Comparison of ENCODE assay signal across 23 cellular contexts in the genomic region with DNA sequence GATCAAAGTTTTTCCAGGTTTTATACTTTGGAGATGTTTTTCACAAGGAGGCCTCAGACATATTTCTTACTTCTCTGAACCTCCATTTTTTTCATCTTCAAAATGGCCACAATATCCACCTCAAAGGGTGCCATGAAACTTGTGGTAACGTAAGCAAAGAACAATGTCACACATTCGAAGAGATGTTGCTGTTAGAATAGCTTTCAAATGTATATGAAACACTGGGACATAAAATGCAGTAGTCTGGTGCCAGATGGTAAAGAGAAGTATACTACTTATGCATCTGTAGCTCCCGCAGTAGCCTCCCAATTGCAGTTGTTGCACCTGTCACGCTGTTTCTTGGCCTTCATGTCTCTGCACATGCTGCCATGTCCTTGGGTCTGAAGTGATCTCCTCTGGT. TPM values are rescaled to one million over a fixed set of nuclear protein-coding genes. Genes with fewer than 3 reads are reported as not detected.
DNase-seq lines count a peak whose midpoint lies in the region; ATAC-seq, FAIRE-seq and TF ChIP-seq lines count a peak whose summit lies in the region.
"Had no signal": no experiment of that assay in that cellular context is flagged by ENCODE, and none has a peak within 500 bp of the region (broad histone marks: within the 10 kb centered on the region; RNA-seq: fewer than 3 reads in every experiment).

No MANE protein-coding gene starts in this region.

- no peak for TF ChIP-seq RAD21 in K562 (CRISPR knock-in tag; conservative IDR thresholded peaks at IDR 0.05 in 1 of 2, IDR thresholded peaks at IDR 0.05 in 1 of 2)

- no peak overlapping the region; a peak in 1 of 4 replicates for H3K9ac ChIP-seq in K562 (ENCODE audit: insufficient read depth in 1 of 2, low read depth in 2 of 2, low read length in 2 of 2)

- 77% methylated on average over 4 of the region's 4 CpGs for WGBS in K562 (ENCODE audit: insufficient coverage, low coverage, missing lambda C conversion rate)

- H3K36me3 Mint-ChIP-seq in activated naive CD4-positive, alpha-beta T cell treated with anti-CD3 and anti-CD28 coated beads, Interleukin-2, amount 50 U/mL, for 24 hours, result peaks cover 2% of the 10 kb centered on the region

- no peak overlapping the region; the same call in 1 of the 2 replicates for H3K4me2 ChIP-seq in K562 (ENCODE audit: insufficient read depth, low read length)

- H2AFZ ChIP-seq in K562 (ENCODE audit: low read depth, low read length), result peak overlapping the region; percentile 74

- 0 out of 2 replicates have a peak, but pooled peaks cover 7% of the 10 kb centered on the region for H4K20me1 ChIP-seq in K562 (replicated peaks; ENCODE audit: control insufficient read depth, insufficient read depth, low read length)

- no peak for DNase-seq in activated naive CD4-positive, alpha-beta T cell treated with Interleukin-2 at 50 U/mL for 16 hours
- DNase-seq in Jurkat, Clone E6-1 (ENCODE audit: low read depth, low spot score), result peak; percentile 88
- DNase-seq in K562 (ENCODE audit: extremely low read depth in 1 of 4, low spot score in 3 of 4) (no peak), NCI-H2227 (lab: John Stamatoyannopoulos, UW; ENCODE audit: unreplicated experiment) (no peak)
- no peak for DNase-seq in stimulated activated CD4-positive, alpha-beta T cell treated with anti-CD3 and anti-CD28 coated beads, Interleukin-4, amount 100 ng/mL, for 24 hours
- DNase-seq: C1 segment of cervical spinal cord, GDM1, Karpas-422, MG63, NCI-H1092, NCI-H1436 treated with DMSO at 0.1 percent for 48 hours, NCI-H2029, NCI-H2171, NCI-H446, SHP77 had no signal

- no peak for TF ChIP-seq EP300 in K562 (IDR thresholded peaks at IDR 0.05; ENCODE audit: low read length)

- no peak for TF ChIP-seq POLR2A in K562 (conservative IDR thresholded peaks at IDR 0.05)

- peaks cover 37 to 60% of the 10 kb centered on the region in 2 experiments for H3K4me1 ChIP-seq in K562 (replicated peaks in 1 of 2; ENCODE audit: control insufficient read depth in 2 of 2, insufficient read depth in 2 of 2, low read length in 2 of 2)

- CTCF ChIA-PET in K562 (lab: Yijun Ruan, JAX; ENCODE audit: low intra/inter-chr PET ratio), result no interaction called here

- no peaks in the 10 kb centered on the region for H3K9me3 Mint-ChIP-seq in activated naive CD4-positive, alpha-beta T cell treated with anti-CD3 and anti-CD28 coated beads, Interleukin-2, amount 50 U/mL, for 24 hours

- H3K79me2 ChIP-seq in K562 (ENCODE audit: control insufficient read depth, insufficient read depth, low read length), result peaks cover 29% of the 10 kb centered on the region

- no peaks in the 10 kb centered on the region for H3K27me3 ChIP-seq in K562 (ENCODE audit: control insufficient read depth in 2 of 2, insufficient read depth in 2 of 2, low read length in 2 of 2)
- H3K27me3 ChIP-seq: MG63 had no signal

- intact Hi-C loops in K562 (cut with micrococcal nuclease), result no loop called here

- in situ Hi-C loops in K562 (cut with MboI), result loop anchor here (5.0 kb wide), 1 partner anchor 99 kb away; no protein-coding TSS in a partner anchor

- peak overlapping the region; percentile 95 for H3K27ac ChIP-seq in K562 (ENCODE audit: extremely low read depth, low read depth, low read length)
- H3K27ac ChIP-seq: HL-60 had no signal

- BruUV-seq in K562 (replicated peaks; lab: Mats Ljungman, UMichigan), result no TSS peak

- no peak overlapping the region for H3K4me3 Mint-ChIP-seq in activated naive CD4-positive, alpha-beta T cell treated with anti-CD3 and anti-CD28 coated beads, Interleukin-2, amount 50 U/mL, for 24 hours

- H3K27ac Mint-ChIP-seq in activated naive CD4-positive, alpha-beta T cell treated with anti-CD3 and anti-CD28 coated beads, Interleukin-2, amount 50 U/mL, for 24 hours, result peak overlapping the region; percentile 71

- H3K27me3 Mint-ChIP-seq in activated naive CD4-positive, alpha-beta T cell treated with anti-CD3 and anti-CD28 coated beads, Interleukin-2, amount 50 U/mL, for 24 hours, result no peaks in the 10 kb centered on the region

- no peaks in the 10 kb centered on the region for H3K36me3 ChIP-seq in K562 (ENCODE audit: control insufficient read depth, insufficient read depth, low read length)

- POLR2A ChIA-PET in K562 (lab: Yijun Ruan, JAX), result no interaction called here

- no peaks in the 10 kb centered on the region for H3K9me3 ChIP-seq in K562 (replicated peaks; ENCODE audit: control insufficient read depth, insufficient read depth, low read depth, low read length)
- H3K9me3 ChIP-seq: MG63 had no signal

- no peak for ATAC-seq in K562
- no peak for ATAC-seq in GM21526 (IDR thresholded peaks at IDR 0.05; ENCODE audit: low FRiP score, unreplicated experiment)
- ATAC-seq: HCT116, SK-N-SH treated with all-trans-retinoic acid at 6 μM for 48 hours had no signal

- H3K9me1 ChIP-seq in K562 (ENCODE audit: control insufficient read depth, insufficient read depth, low read length), result no peaks in the 10 kb centered on the region

- peaks cover 55% of the 10 kb centered on the region for H3K4me1 Mint-ChIP-seq in activated naive CD4-positive, alpha-beta T cell treated with anti-CD3 and anti-CD28 coated beads, Interleukin-2, amount 50 U/mL, for 24 hours

- FAIRE-seq in K562 (lab: Jason Lieb, UNC), result no peak

- no peak overlapping the region for H3K4me3 ChIP-seq in Jurkat, Clone E6-1 (ENCODE audit: low read length)
- no peak overlapping the region for H3K4me3 ChIP-seq in K562
- H3K4me3 ChIP-seq: MG63 had no signal

- TF ChIP-seq CTCF in K562 (IDR thresholded peaks at IDR 0.05 in 2 of 3, conservative IDR thresholded peaks at IDR 0.05 in 1 of 3; ENCODE audit: insufficient read depth in 2 of 3, low read depth in 1 of 3, low read length in 3 of 3), result no peak

TF ChIP-seq in K562, 482 proteins besides CTCF, POLR2A, EP300 and RAD21 (continues in another document):
- TF ChIP-seq DMBX1 (CRISPR knock-in tag; IDR thresholded peaks at IDR 0.05; ENCODE audit: borderline replicate concordance) (no peak), NCOA6 (IDR thresholded peaks at IDR 0.05) (no peak)

RNA-seq across cellular contexts. Expression of a gene that starts 2.6 kb away (rescaled TPM):
- polyA plus RNA-seq in Jurkat, Clone E6-1 (2012; ENCODE audit: insufficient read depth, insufficient read length), result 18.7 TPM
- total RNA-seq in K562 (2011; cell fraction: chromatin; rRNA removed; ENCODE audit: low replicate concordance), result 0.21 and 1.1 TPM in 2 replicates
- total RNA-seq in K562 (2011; cell fraction: nucleolus; rRNA removed), result 0.67 TPM in 1 of 2 replicates, not detected in the other
- total RNA-seq in K562 (2011; cell fraction: nucleoplasm; rRNA removed), result 0.29 and 0.46 TPM in 2 replicates
- total RNA-seq in K562 (2014; rRNA removed) (2.0 and 2.2 TPM in 2 replicates), K562 (2014; rRNA removed; fragmentation: Illumina TruSeq; extraction: Trizol) (4.3 and 4.7 TPM in 2 replicates), K562 (2015; rRNA removed; fragmentation: Illumina TruSeq; extraction: Trizol) (4.0 and 5.3 TPM in 2 replicates), K562 (2021) (1.9 and 2.0 TPM in 2 replicates)
- polyA plus RNA-seq in K562 (2011; rRNA removed) (4.6 and 6.0 TPM in 2 replicates), K562 (2014; fragmentation: Illumina TruSeq; extraction: Trizol) (3.1 and 4.7 TPM in 2 replicates), K562 (2014; fragmentation: Nextera tagmentation; extraction: Ambion mirVana) (1 to 10 TPM; 2.1 TPM), K562 (2014; rRNA removed) (2.2 and 3.3 TPM in 2 replicates)
- polyA plus RNA-seq in K562 (2011; cell fraction: cytosol; rRNA removed), result 0.98 and 1.6 TPM in 2 replicates
- polyA plus RNA-seq in K562 (2011; cell fraction: nucleus; rRNA removed), result 1.3 and 1.7 TPM in 2 replicates
- 3.5 and 5.6 TPM in 2 replicates for polyA plus RNA-seq in K562 (2012)
- 2.2 and 2.7 TPM in 2 replicates for polyA minus RNA-seq in K562 (2011; rRNA and poly(A)+ RNA removed)
- polyA minus RNA-seq in K562 (2011; cell fraction: cytosol; rRNA and poly(A)+ RNA removed), result 0.95 and 1.3 TPM in 2 replicates
- polyA minus RNA-seq in K562 (2011; cell fraction: nucleus; rRNA and poly(A)+ RNA removed), result 0.54 and 0.89 TPM in 2 replicates

RNA-seq across cellular contexts. Expression of a gene that starts 9.4 kb away (rescaled TPM):
- polyA plus RNA-seq in Jurkat, Clone E6-1 (2012; ENCODE audit: insufficient read depth, insufficient read length), result not detected
- not detected in 2 replicates for total RNA-seq in K562 (2011; cell fraction: chromatin; rRNA removed; ENCODE audit: low replicate concordance)
- total RNA-seq in K562 (2011; cell fraction: nucleolus; rRNA removed), result not detected in 2 replicates
- not detected in 2 replicates for total RNA-seq in K562 (2011; cell fraction: nucleoplasm; rRNA removed)
- not detected in 2 replicates for total RNA-seq in K562 (2014; rRNA removed)
- not detected in 2 replicates for total RNA-seq in K562 (2014; rRNA removed; fragmentation: Illumina TruSeq; extraction: Trizol)
- not detected in 2 replicates for total RNA-seq in K562 (2015; rRNA removed; fragmentation: Illumina TruSeq; extraction: Trizol)
- total RNA-seq in K562 (2021), result not detected in 2 replicates
- not detected in 2 replicates for polyA plus RNA-seq in K562 (2011; rRNA removed)
- not detected in 2 replicates for polyA plus RNA-seq in K562 (2011; cell fraction: cytosol; rRNA removed)
- not detected in 2 replicates for polyA plus RNA-seq in K562 (2011; cell fraction: nucleus; rRNA removed)
- polyA plus RNA-seq in K562 (2012), result not detected in 2 replicates
- not detected in 2 replicates for polyA plus RNA-seq in K562 (2014; fragmentation: Illumina TruSeq; extraction: Trizol)
- not detected for polyA plus RNA-seq in K562 (2014; fragmentation: Nextera tagmentation; extraction: Ambion mirVana)
- not detected in 2 replicates for polyA plus RNA-seq in K562 (2014; rRNA removed)
- polyA minus RNA-seq in K562 (2011; rRNA and poly(A)+ RNA removed), result not detected in 2 replicates
- not detected in 2 replicates for polyA minus RNA-seq in K562 (2011; cell fraction: cytosol; rRNA and poly(A)+ RNA removed)
- polyA minus RNA-seq in K562 (2011; cell fraction: nucleus; rRNA and poly(A)+ RNA removed), result not detected in 2 replicates
- total RNA-seq: Daoy, HT1080, RPMI7951 had no signal

RNA-seq across cellular contexts. Expression of a gene that starts 41.9 kb away (rescaled TPM):
- polyA plus RNA-seq in Jurkat, Clone E6-1 (2012; ENCODE audit: insufficient read depth, insufficient read length), result not detected
- 96.1 TPM in 1 of 2 replicates, not detected in the other for total RNA-seq in K562 (2011; cell fraction: chromatin; rRNA removed; ENCODE audit: low replicate concordance)
- total RNA-seq in K562 (2011; cell fraction: nucleolus; rRNA removed), result 340 and 743 TPM in 2 replicates
- total RNA-seq in K562 (2011; cell fraction: nucleoplasm; rRNA removed), result 584 and 1,519 TPM in 2 replicates
- 131 TPM in 1 of 2 replicates, not detected in the other for total RNA-seq in K562 (2014; rRNA removed)
- total RNA-seq in K562 (2014; rRNA removed; fragmentation: Illumina TruSeq; extraction: Trizol), result 236 and 253 TPM in 2 replicates
- 169 and 170 TPM in 2 replicates for total RNA-seq in K562 (2015; rRNA removed; fragmentation: Illumina TruSeq; extraction: Trizol)
- 33.0 and 34.0 TPM in 2 replicates for total RNA-seq in K562 (2021)
- polyA plus RNA-seq in K562 (2011; rRNA removed), result 20.4 and 169 TPM in 2 replicates
- not detected in 2 replicates for polyA plus RNA-seq in K562 (2011; cell fraction: cytosol; rRNA removed)
- polyA plus RNA-seq in K562 (2011; cell fraction: nucleus; rRNA removed), result 27.2 and 46.0 TPM in 2 replicates
- polyA plus RNA-seq in K562 (2012), result not detected in 2 replicates
- polyA plus RNA-seq in K562 (2014; fragmentation: Illumina TruSeq; extraction: Trizol), result not detected in 2 replicates
- 1 to 10 TPM in 1 of 2 experiments, not detected in 1; 5.8 TPM for polyA plus RNA-seq in K562 (2014; fragmentation: Nextera tagmentation; extraction: Ambion mirVana)
- polyA plus RNA-seq in K562 (2014; rRNA removed), result not detected in 2 replicates
- 74.3 and 391 TPM in 2 replicates for polyA minus RNA-seq in K562 (2011; rRNA and poly(A)+ RNA removed)
- polyA minus RNA-seq in K562 (2011; cell fraction: cytosol; rRNA and poly(A)+ RNA removed), result 45.0 and 202 TPM in 2 replicates
- polyA minus RNA-seq in K562 (2011; cell fraction: nucleus; rRNA and poly(A)+ RNA removed), result 490 and 616 TPM in 2 replicates
- total RNA-seq: RPMI7951 had no signal
